ENCODE assay signal across 1 cellular context in the genomic region with DNA sequence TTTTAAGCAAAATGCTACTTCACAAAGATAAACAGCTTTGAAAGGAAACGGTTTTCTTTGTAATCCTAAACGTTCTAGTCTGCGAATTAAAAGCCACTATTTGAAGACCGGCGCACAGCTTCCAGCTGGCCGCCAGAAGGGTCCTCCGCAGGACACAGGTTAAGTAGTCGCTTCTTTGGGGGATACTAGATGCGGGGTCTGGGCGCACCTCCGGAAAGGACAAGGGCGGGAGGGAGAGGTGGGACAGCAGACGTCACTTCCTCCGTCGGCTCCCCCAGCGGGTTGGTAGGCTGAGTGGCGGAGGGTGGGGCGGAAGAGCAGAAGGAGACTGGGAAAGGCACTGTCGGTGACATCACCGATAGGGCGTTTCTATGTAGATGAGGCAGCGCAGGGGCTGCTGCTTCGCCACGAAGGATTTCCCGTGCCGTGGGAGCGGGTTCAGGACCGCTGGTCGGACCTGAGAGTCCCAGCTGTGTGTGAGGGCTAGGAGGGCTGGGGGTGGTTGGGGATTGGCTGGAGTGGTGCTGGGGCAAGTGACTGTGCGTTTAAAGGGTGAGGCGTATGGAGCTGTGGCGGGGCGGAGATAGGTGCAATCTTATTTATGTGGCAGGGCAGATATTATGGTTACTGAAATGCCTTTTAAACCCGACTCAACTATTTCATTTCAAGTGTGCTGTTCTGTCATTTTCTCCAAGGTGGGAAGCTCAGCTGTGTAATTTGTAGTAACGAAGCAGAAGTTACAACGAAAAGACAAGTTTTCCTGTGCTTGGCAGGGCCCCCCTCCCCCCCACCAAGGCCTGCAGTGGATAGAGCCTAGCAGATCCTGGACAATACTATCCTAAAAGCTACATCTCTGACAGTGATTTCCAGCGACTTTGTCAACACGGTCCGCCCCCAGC.
TF ChIP-seq lines count a peak whose summit lies in the region.
"Not testable (repeated sequence)": the region's sequence is repeated elsewhere in the genome, so short reads cannot be mapped to it uniquely, and the experiment has no call there.

No MANE protein-coding gene starts in this region.

TF ChIP-seq in K562, 482 proteins besides CTCF, POLR2A, EP300 and RAD21 (continued from another document):
- TF ChIP-seq GTF2B (IDR thresholded peaks at IDR 0.05; ENCODE audit: extremely low read depth, insufficient read length) (peak; percentile 86), ZNF174 (CRISPR knock-in tag; IDR thresholded peaks at IDR 0.05) (0 out of 2 replicates have a peak, but pooled peaks have one; percentile 43), TEAD4 (IDR thresholded peaks at IDR 0.05; ENCODE audit: low read length) (peak; percentile 75), ZNF561 (CRISPR knock-in tag; conservative IDR thresholded peaks at IDR 0.05) (peak; percentile 88)
- not testable (repeated sequence) for TF ChIP-seq TEAD4 (CRISPR knock-in tag; IDR thresholded peaks at IDR 0.05; ENCODE audit: borderline replicate concordance)
- TF ChIP-seq, protein P1, sequence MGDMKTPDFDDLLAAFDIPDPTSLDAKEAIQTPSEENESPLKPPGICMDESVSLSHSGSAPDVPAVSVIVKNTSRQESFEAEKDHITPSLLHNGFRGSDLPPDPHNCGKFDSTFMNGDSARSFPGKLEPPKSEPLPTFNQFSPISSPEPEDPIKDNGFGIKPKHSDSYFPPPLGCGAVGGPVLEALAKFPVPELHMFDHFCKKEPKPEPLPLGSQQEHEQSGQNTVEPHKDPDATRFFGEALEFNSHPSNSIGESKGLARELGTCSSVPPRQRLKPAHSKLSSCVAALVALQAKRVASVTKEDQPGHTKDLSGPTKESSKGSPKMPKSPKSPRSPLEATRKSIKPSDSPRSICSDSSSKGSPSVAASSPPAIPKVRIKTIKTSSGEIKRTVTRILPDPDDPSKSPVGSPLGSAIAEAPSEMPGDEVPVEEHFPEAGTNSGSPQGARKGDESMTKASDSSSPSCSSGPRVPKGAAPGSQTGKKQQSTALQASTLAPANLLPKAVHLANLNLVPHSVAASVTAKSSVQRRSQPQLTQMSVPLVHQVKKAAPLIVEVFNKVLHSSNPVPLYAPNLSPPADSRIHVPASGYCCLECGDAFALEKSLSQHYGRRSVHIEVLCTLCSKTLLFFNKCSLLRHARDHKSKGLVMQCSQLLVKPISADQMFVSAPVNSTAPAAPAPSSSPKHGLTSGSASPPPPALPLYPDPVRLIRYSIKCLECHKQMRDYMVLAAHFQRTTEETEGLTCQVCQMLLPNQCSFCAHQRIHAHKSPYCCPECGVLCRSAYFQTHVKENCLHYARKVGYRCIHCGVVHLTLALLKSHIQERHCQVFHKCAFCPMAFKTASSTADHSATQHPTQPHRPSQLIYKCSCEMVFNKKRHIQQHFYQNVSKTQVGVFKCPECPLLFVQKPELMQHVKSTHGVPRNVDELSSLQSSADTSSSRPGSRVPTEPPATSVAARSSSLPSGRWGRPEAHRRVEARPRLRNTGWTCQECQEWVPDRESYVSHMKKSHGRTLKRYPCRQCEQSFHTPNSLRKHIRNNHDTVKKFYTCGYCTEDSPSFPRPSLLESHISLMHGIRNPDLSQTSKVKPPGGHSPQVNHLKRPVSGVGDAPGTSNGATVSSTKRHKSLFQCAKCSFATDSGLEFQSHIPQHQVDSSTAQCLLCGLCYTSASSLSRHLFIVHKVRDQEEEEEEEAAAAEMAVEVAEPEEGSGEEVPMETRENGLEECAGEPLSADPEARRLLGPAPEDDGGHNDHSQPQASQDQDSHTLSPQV (IDR thresholded peaks at IDR 0.05), result peak; percentile 47; the same call in 1 of the 2 replicates
